4 cellular contexts compared by ENCODE assay signal in the genomic region with DNA sequence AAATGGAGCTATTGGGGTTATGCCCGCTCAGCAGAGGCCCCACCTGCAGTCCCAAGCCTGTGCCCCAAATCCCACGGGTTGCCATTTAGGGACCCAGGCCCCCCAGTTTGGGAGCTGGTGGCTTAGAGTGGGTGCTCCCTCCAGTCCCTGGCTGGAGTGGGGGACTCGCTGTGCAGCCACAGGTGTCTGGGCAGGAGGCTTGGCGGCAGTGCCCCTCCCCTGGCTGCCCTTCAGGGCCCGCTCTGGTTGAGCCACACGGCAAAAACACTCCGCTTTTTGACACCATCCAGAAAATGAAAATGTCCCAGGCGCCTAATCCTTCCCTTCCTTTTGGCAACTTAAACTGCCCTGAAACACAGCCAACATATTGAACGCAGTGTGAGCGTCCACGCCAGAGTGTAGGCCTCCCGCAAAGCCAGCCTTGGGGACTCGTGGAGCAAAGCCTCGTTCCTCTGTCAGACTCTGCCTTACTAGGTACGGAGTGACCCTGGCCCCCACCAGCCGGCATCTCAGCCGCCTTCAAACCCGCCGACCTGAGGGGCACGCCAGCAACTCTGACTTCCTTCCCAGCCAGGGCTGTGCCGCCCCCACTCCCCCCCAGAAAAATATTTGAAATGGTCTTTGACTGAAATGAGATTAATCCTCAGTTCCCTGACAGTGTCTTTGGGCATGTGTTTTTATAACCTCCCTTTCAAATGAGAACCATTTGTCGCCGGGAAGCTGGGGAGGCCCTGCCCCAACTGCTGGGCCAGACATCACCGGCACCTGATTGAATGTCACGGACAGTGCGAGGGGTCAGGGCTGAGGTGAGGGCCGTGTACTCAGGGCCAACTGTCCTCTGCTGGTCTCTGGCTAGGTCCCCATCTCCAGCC.
A peak's percentile ranks its signal among the peaks of the same experiment; 100 is the strongest.
TF ChIP-seq lines count a peak whose summit lies in the region.

No MANE protein-coding gene starts in this region.

TF ChIP-seq in SK-N-SH, 30 proteins besides CTCF, POLR2A, EP300 and RAD21 (continued from another document):
- TF ChIP-seq IRF3 (IDR thresholded peaks at IDR 0.05; ENCODE audit: low read depth, low read length): no peak
- TF ChIP-seq SIN3A (IDR thresholded peaks at IDR 0.05; ENCODE audit: borderline replicate concordance, low read depth, low read length): no peak
- no peak for TF ChIP-seq YY1 (IDR thresholded peaks at IDR 0.05; ENCODE audit: low read depth)
- no peak for TF ChIP-seq GATA2 (CRISPR knock-in tag; IDR thresholded peaks at IDR 0.05)
- no peak for TF ChIP-seq NFIC (IDR thresholded peaks at IDR 0.05; ENCODE audit: borderline replicate concordance)
- no peak for TF ChIP-seq TEAD4 (IDR thresholded peaks at IDR 0.05; ENCODE audit: borderline replicate concordance, insufficient read depth)
- no peak for TF ChIP-seq FOSL2 (IDR thresholded peaks at IDR 0.05; ENCODE audit: borderline replicate concordance, low read depth)
- no peak for TF ChIP-seq TCF12 (IDR thresholded peaks at IDR 0.05)
- TF ChIP-seq, protein P1, sequence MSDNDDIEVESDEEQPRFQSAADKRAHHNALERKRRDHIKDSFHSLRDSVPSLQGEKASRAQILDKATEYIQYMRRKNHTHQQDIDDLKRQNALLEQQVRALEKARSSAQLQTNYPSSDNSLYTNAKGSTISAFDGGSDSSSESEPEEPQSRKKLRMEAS (IDR thresholded peaks at IDR 0.05; ENCODE audit: low read depth): no peak
- no peak for TF ChIP-seq POLR2AphosphoS5 (IDR thresholded peaks at IDR 0.05; ENCODE audit: low read depth, low read length)
- no peak for TF ChIP-seq FOXM1 (IDR thresholded peaks at IDR 0.05; ENCODE audit: low read depth)
- no peak for TF ChIP-seq FOXJ3 (CRISPR knock-in tag; IDR thresholded peaks at IDR 0.05)
- no peak for TF ChIP-seq RXRA (IDR thresholded peaks at IDR 0.05; ENCODE audit: borderline replicate concordance, low read depth)
- TF ChIP-seq CHD2 (IDR thresholded peaks at IDR 0.05; ENCODE audit: low read length, partially characterized antibody): no peak

TF ChIP-seq in SK-N-SH treated with all-trans-retinoic acid at 6 μM for 48 hours, 23 proteins besides CTCF, POLR2A, EP300 and RAD21 (continues in another document):
- TF ChIP-seq, protein P2, sequence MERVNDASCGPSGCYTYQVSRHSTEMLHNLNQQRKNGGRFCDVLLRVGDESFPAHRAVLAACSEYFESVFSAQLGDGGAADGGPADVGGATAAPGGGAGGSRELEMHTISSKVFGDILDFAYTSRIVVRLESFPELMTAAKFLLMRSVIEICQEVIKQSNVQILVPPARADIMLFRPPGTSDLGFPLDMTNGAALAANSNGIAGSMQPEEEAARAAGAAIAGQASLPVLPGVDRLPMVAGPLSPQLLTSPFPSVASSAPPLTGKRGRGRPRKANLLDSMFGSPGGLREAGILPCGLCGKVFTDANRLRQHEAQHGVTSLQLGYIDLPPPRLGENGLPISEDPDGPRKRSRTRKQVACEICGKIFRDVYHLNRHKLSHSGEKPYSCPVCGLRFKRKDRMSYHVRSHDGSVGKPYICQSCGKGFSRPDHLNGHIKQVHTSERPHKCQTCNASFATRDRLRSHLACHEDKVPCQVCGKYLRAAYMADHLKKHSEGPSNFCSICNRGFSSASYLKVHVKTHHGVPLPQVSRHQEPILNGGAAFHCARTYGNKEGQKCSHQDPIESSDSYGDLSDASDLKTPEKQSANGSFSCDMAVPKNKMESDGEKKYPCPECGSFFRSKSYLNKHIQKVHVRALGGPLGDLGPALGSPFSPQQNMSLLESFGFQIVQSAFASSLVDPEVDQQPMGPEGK (CRISPR knock-in tag; IDR thresholded peaks at IDR 0.05; ENCODE audit: borderline replicate concordance): no peak
- no peak for TF ChIP-seq ESRRG (CRISPR knock-in tag; IDR thresholded peaks at IDR 0.05)
- no peak for TF ChIP-seq CSDC2 (CRISPR knock-in tag; IDR thresholded peaks at IDR 0.05)
- TF ChIP-seq BACH2 (CRISPR knock-in tag; IDR thresholded peaks at IDR 0.05; ENCODE audit: borderline replicate concordance): no peak
- no peak for TF ChIP-seq ZNF8 (CRISPR knock-in tag; IDR thresholded peaks at IDR 0.05)
- no peak for TF ChIP-seq CREB5 (CRISPR knock-in tag; IDR thresholded peaks at IDR 0.05; ENCODE audit: low read depth)
- TF ChIP-seq TOX (CRISPR knock-in tag; IDR thresholded peaks at IDR 0.05; ENCODE audit: borderline replicate concordance): no peak
- no peak for TF ChIP-seq ZFP30 (CRISPR knock-in tag; IDR thresholded peaks at IDR 0.05)
- no peak for TF ChIP-seq POU6F1 (CRISPR knock-in tag; IDR thresholded peaks at IDR 0.05; ENCODE audit: borderline replicate concordance, low read depth)
- TF ChIP-seq ZFP3 (CRISPR knock-in tag; IDR thresholded peaks at IDR 0.05): no peak

TF ChIP-seq in WTC11, 78 proteins besides CTCF, POLR2A, EP300 and RAD21 (continued from another document):
- TF ChIP-seq NR2C2 (CRISPR knock-in tag; IDR thresholded peaks at IDR 0.05): no peak
- TF ChIP-seq ARID4B (CRISPR knock-in tag; IDR thresholded peaks at IDR 0.05; ENCODE audit: borderline replicate concordance): no peak
- TF ChIP-seq ZMAT4 (CRISPR knock-in tag; IDR thresholded peaks at IDR 0.05): no peak
- TF ChIP-seq, protein P3, sequence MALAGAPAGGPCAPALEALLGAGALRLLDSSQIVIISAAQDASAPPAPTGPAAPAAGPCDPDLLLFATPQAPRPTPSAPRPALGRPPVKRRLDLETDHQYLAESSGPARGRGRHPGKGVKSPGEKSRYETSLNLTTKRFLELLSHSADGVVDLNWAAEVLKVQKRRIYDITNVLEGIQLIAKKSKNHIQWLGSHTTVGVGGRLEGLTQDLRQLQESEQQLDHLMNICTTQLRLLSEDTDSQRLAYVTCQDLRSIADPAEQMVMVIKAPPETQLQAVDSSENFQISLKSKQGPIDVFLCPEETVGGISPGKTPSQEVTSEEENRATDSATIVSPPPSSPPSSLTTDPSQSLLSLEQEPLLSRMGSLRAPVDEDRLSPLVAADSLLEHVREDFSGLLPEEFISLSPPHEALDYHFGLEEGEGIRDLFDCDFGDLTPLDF (CRISPR knock-in tag; IDR thresholded peaks at IDR 0.05): no peak

TF ChIP-seq in HepG2, 621 proteins besides CTCF, POLR2A, EP300 and RAD21 (continued from another document and continues in another):
- TF ChIP-seq, protein P4, sequence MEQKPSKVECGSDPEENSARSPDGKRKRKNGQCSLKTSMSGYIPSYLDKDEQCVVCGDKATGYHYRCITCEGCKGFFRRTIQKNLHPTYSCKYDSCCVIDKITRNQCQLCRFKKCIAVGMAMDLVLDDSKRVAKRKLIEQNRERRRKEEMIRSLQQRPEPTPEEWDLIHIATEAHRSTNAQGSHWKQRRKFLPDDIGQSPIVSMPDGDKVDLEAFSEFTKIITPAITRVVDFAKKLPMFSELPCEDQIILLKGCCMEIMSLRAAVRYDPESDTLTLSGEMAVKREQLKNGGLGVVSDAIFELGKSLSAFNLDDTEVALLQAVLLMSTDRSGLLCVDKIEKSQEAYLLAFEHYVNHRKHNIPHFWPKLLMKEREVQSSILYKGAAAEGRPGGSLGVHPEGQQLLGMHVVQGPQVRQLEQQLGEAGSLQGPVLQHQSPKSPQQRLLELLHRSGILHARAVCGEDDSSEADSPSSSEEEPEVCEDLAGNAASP (CRISPR knock-in tag; IDR thresholded peaks at IDR 0.05; ENCODE audit: borderline replicate concordance): peak; percentile 27; the same call in 1 of the 2 replicates
- no peak for TF ChIP-seq FOXA1 (IDR thresholded peaks at IDR 0.05)
- TF ChIP-seq FOXA1 (CRISPR knock-in tag; IDR thresholded peaks at IDR 0.05): 0 out of 2 replicates have a peak, but pooled peaks have one; percentile 35
- TF ChIP-seq HCFC1 (IDR thresholded peaks at IDR 0.05; ENCODE audit: low read depth, low read length): no peak
- TF ChIP-seq ZNF747 (CRISPR knock-in tag; IDR thresholded peaks at IDR 0.05; ENCODE audit: borderline replicate concordance): no peak
- TF ChIP-seq, protein P5, sequence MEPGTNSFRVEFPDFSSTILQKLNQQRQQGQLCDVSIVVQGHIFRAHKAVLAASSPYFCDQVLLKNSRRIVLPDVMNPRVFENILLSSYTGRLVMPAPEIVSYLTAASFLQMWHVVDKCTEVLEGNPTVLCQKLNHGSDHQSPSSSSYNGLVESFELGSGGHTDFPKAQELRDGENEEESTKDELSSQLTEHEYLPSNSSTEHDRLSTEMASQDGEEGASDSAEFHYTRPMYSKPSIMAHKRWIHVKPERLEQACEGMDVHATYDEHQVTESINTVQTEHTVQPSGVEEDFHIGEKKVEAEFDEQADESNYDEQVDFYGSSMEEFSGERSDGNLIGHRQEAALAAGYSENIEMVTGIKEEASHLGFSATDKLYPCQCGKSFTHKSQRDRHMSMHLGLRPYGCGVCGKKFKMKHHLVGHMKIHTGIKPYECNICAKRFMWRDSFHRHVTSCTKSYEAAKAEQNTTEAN (CRISPR knock-in tag; conservative IDR thresholded peaks at IDR 0.05): no peak
- peak; percentile 59 for TF ChIP-seq RARA (CRISPR knock-in tag; IDR thresholded peaks at IDR 0.05)
- TF ChIP-seq ZNF589 (CRISPR knock-in tag; conservative IDR thresholded peaks at IDR 0.05): no peak
- no peak for TF ChIP-seq NR2F6 (IDR thresholded peaks at IDR 0.05)
- TF ChIP-seq NR2F6 (CRISPR knock-in tag; IDR thresholded peaks at IDR 0.05): peak; percentile 46; the same call in 1 of the 2 replicates
- no peak for TF ChIP-seq SOX13 (IDR thresholded peaks at IDR 0.05)
- 0 out of 4 replicates have a peak, but pooled peaks of 1 of the 2 experiments have one; percentile 6 for TF ChIP-seq SOX13 (CRISPR knock-in tag; conservative IDR thresholded peaks at IDR 0.05 in 1 of 2, IDR thresholded peaks at IDR 0.05 in 1 of 2)
- no peak for TF ChIP-seq RBAK (CRISPR knock-in tag; IDR thresholded peaks at IDR 0.05)
- TF ChIP-seq MIER3 (CRISPR knock-in tag; IDR thresholded peaks at IDR 0.05; ENCODE audit: borderline replicate concordance): no peak
- TF ChIP-seq HDAC2 (CRISPR knock-in tag; IDR thresholded peaks at IDR 0.05): no peak
- TF ChIP-seq EEA1 (CRISPR knock-in tag; IDR thresholded peaks at IDR 0.05; ENCODE audit: borderline replicate concordance): no peak
- peak; percentile 12; the same call in 1 of the 2 replicates for TF ChIP-seq ZNF687 (CRISPR knock-in tag; IDR thresholded peaks at IDR 0.05)
- no peak for TF ChIP-seq GMEB1 (CRISPR knock-in tag; IDR thresholded peaks at IDR 0.05; ENCODE audit: borderline replicate concordance)
- no peak for TF ChIP-seq ZFP90 (CRISPR knock-in tag; IDR thresholded peaks at IDR 0.05; ENCODE audit: borderline replicate concordance)
